In genomic region chr2:6828299-6828584, GRCh38 we compare ENCODE assay signal across 8 cellular contexts. TPM values are rescaled to one million over a fixed set of nuclear protein-coding genes. Genes with fewer than 3 reads are reported as not detected.
DNase-seq lines count a peak whose midpoint lies in the region; ATAC-seq and TF ChIP-seq lines count a peak whose summit lies in the region.

No MANE protein-coding gene starts in this region.

- no peaks in the 10 kb centered on the region for H3K27me3 Mint-ChIP-seq in activated CD8-positive, alpha-beta T cell treated with anti-CD3 and anti-CD28 coated beads for 36 hours
- H3K27me3 Mint-ChIP-seq in activated CD8-positive, alpha-beta T cell treated with anti-CD3 and anti-CD28 coated beads, Interleukin-2, amount 10 ng/mL, durations not matched to agents 7 days and 5 days (ENCODE audit: low read depth), result peaks cover under 1% of the 10 kb centered on the region
- H3K27me3 Mint-ChIP-seq in progenitor cell of endocrine pancreas, result no peaks in the 10 kb centered on the region

- TF ChIP-seq POLR2A in erythroblast (IDR thresholded peaks at IDR 0.05; ENCODE audit: low read length), result no peak

- H3K36me3 Mint-ChIP-seq in activated CD8-positive, alpha-beta T cell treated with anti-CD3 and anti-CD28 coated beads for 36 hours (ENCODE audit: low read depth), result peaks cover 5% of the 10 kb centered on the region
- H3K36me3 Mint-ChIP-seq in activated CD8-positive, alpha-beta T cell treated with anti-CD3 and anti-CD28 coated beads, Interleukin-2, amount 10 ng/mL, durations not matched to agents 7 days and 5 days (ENCODE audit: low read depth), result peaks cover 35% of the 10 kb centered on the region
- H3K36me3 Mint-ChIP-seq in progenitor cell of endocrine pancreas (ENCODE audit: insufficient read depth), result peaks cover 3% of the 10 kb centered on the region

- H3K4me1 Mint-ChIP-seq in activated CD8-positive, alpha-beta T cell treated with anti-CD3 and anti-CD28 coated beads for 36 hours (ENCODE audit: low read depth), result peaks cover 12% of the 10 kb centered on the region
- H3K4me1 Mint-ChIP-seq in activated CD8-positive, alpha-beta T cell treated with anti-CD3 and anti-CD28 coated beads, Interleukin-2, amount 10 ng/mL, durations not matched to agents 7 days and 5 days (ENCODE audit: low read depth), result peaks cover 28% of the 10 kb centered on the region
- peaks cover 6% of the 10 kb centered on the region for H3K4me1 Mint-ChIP-seq in progenitor cell of endocrine pancreas (ENCODE audit: low read depth)

- peaks cover 14% of the 10 kb centered on the region for H3K9me3 Mint-ChIP-seq in activated CD8-positive, alpha-beta T cell treated with anti-CD3 and anti-CD28 coated beads for 36 hours
- H3K9me3 Mint-ChIP-seq in activated CD8-positive, alpha-beta T cell treated with anti-CD3 and anti-CD28 coated beads, Interleukin-2, amount 10 ng/mL, durations not matched to agents 7 days and 5 days (ENCODE audit: insufficient read depth), result peaks cover 19% of the 10 kb centered on the region
- H3K9me3 Mint-ChIP-seq in progenitor cell of endocrine pancreas (ENCODE audit: low read depth), result peaks cover 21% of the 10 kb centered on the region

- TF ChIP-seq CTCF in activated CD8-positive, alpha-beta T cell treated with anti-CD3 and anti-CD28 coated beads for 36 hours (IDR thresholded peaks at IDR 0.05), result peak; percentile 50
- peak; percentile 64 for TF ChIP-seq CTCF in progenitor cell of endocrine pancreas (IDR thresholded peaks at IDR 0.05; ENCODE audit: unreplicated experiment)

- DNase-seq in activated CD8-positive, alpha-beta T cell treated with anti-CD3 and anti-CD28 coated beads for 36 hours, result no peak
- DNase-seq in activated CD8-positive, alpha-beta T cell treated with anti-CD3 and anti-CD28 coated beads, Interleukin-2, amount 10 ng/mL, durations not matched to agents 7 days and 5 days, result no peak
- peak; percentile 8 for DNase-seq in NOMO-1 treated with dmso at 0.1 percent for 144 hours (lab: John Stamatoyannopoulos, UW; ENCODE audit: unreplicated experiment)
- DNase-seq in erythroblast (lab: John Stamatoyannopoulos, UW), result peak; percentile 54 to 68
- no peak for DNase-seq in progenitor cell of endocrine pancreas (ENCODE audit: low spot score, unreplicated experiment)
- no peak for DNase-seq in KG1 (lab: John Stamatoyannopoulos, UW)
- no peak for DNase-seq in stimulated activated CD4-positive, alpha-beta T cell treated with anti-CD3 and anti-CD28 coated beads, Interleukin-4, amount 100 ng/mL, for 1 hour
- DNase-seq in activated CD4-positive, alpha-beta T cell treated with anti-CD3 and anti-CD28 coated beads, Interleukin-2, amount 50 U/mL, for 48 hours, result no peak

- no peak for ATAC-seq in activated CD8-positive, alpha-beta T cell treated with anti-CD3 and anti-CD28 coated beads for 36 hours
- no peak for ATAC-seq in activated CD8-positive, alpha-beta T cell treated with anti-CD3 and anti-CD28 coated beads, Interleukin-2, amount 10 ng/mL, durations not matched to agents 7 days and 5 days

- CTCF ChIA-PET in activated CD8-positive, alpha-beta T cell treated with anti-CD3 and anti-CD28 coated beads for 36 hours (lab: Charles Lee), result no interaction called here
- CTCF ChIA-PET in activated CD8-positive, alpha-beta T cell treated with anti-CD3 and anti-CD28 coated beads, Interleukin-2, amount 10 ng/mL, durations not matched to agents 7 days and 5 days (lab: Charles Lee), result no interaction called here

- no peak overlapping the region for H3K4me3 Mint-ChIP-seq in activated CD8-positive, alpha-beta T cell treated with anti-CD3 and anti-CD28 coated beads for 36 hours
- H3K4me3 Mint-ChIP-seq in activated CD8-positive, alpha-beta T cell treated with anti-CD3 and anti-CD28 coated beads, Interleukin-2, amount 10 ng/mL, durations not matched to agents 7 days and 5 days, result no peak overlapping the region
- no peak overlapping the region for H3K4me3 Mint-ChIP-seq in progenitor cell of endocrine pancreas (ENCODE audit: low read depth)

- intact Hi-C loops in activated CD8-positive, alpha-beta T cell treated with anti-CD3 and anti-CD28 coated beads for 36 hours (cut with micrococcal nuclease), result loop anchor here (5.0 kb wide), 1 partner anchor 214 kb away; no protein-coding TSS in a partner anchor

- POLR2A ChIA-PET in activated CD8-positive, alpha-beta T cell treated with anti-CD3 and anti-CD28 coated beads for 36 hours (lab: Charles Lee), result no interaction called here
- POLR2A ChIA-PET in activated CD8-positive, alpha-beta T cell treated with anti-CD3 and anti-CD28 coated beads, Interleukin-2, amount 10 ng/mL, durations not matched to agents 7 days and 5 days (lab: Charles Lee), result no interaction called here

- no peak overlapping the region for H3K27ac Mint-ChIP-seq in activated CD8-positive, alpha-beta T cell treated with anti-CD3 and anti-CD28 coated beads for 36 hours
- H3K27ac Mint-ChIP-seq in activated CD8-positive, alpha-beta T cell treated with anti-CD3 and anti-CD28 coated beads, Interleukin-2, amount 10 ng/mL, durations not matched to agents 7 days and 5 days, result no peak overlapping the region
- no peak overlapping the region for H3K27ac Mint-ChIP-seq in progenitor cell of endocrine pancreas

RNA-seq across cellular contexts. Expression of gene CMPK2, which starts 37.5 kb away (rescaled TPM):
- 1 to 10 TPM; 3.2 to 4.5 TPM for total RNA-seq in activated CD8-positive, alpha-beta T cell treated with anti-CD3 and anti-CD28 coated beads for 36 hours
- total RNA-seq in activated CD8-positive, alpha-beta T cell treated with anti-CD3 and anti-CD28 coated beads, Interleukin-2, amount 10 ng/mL, durations not matched to agents 7 days and 5 days, result 10 to 100 TPM; 84.0 to 90.8 TPM
- 3.4 and 3.6 TPM in 2 replicates for total RNA-seq in progenitor cell of endocrine pancreas

RNA-seq across cellular contexts. Expression of gene RSAD2, which starts 49.3 kb away (rescaled TPM):
- 1 to 10 TPM; 2.8 to 3.7 TPM for total RNA-seq in activated CD8-positive, alpha-beta T cell treated with anti-CD3 and anti-CD28 coated beads for 36 hours
- total RNA-seq in activated CD8-positive, alpha-beta T cell treated with anti-CD3 and anti-CD28 coated beads, Interleukin-2, amount 10 ng/mL, durations not matched to agents 7 days and 5 days, result 10 to 100 TPM; 72.4 to 74.5 TPM
- 4.4 and 5.3 TPM in 2 replicates for total RNA-seq in progenitor cell of endocrine pancreas

Comparison
In these comparisons a context has a peak if more than half of its experiments do, and no peak if none do; other contexts are left out.
1. RNA of gene CMPK2, which starts 37.5 kb away (total RNA-seq): 84.0 to 90.8 TPM in activated CD8-positive, alpha-beta T cell treated with anti-CD3 and anti-CD28 coated beads, Interleukin-2, amount 10 ng/mL, durations not matched to agents 7 days and 5 days; 3.2 to 4.5 TPM in activated CD8-positive, alpha-beta T cell treated with anti-CD3 and anti-CD28 coated beads for 36 hours and 3.4 to 3.6 TPM in progenitor cell of endocrine pancreas; every median in the first group is over 10 times any median in the second.
2. RNA of gene RSAD2, which starts 49.3 kb away (total RNA-seq): 72.4 to 74.5 TPM in activated CD8-positive, alpha-beta T cell treated with anti-CD3 and anti-CD28 coated beads, Interleukin-2, amount 10 ng/mL, durations not matched to agents 7 days and 5 days; 4.4 to 5.3 TPM in progenitor cell of endocrine pancreas and 2.8 to 3.7 TPM in activated CD8-positive, alpha-beta T cell treated with anti-CD3 and anti-CD28 coated beads for 36 hours; every median in the first group is over 10 times any median in the second.
3. DNase-seq: peak in NOMO-1 treated with dmso at 0.1 percent for 144 hours (single experiment) and erythroblast (2 of 2); none in activated CD8-positive, alpha-beta T cell treated with anti-CD3 and anti-CD28 coated beads for 36 hours (single experiment), activated CD8-positive, alpha-beta T cell treated with anti-CD3 and anti-CD28 coated beads, Interleukin-2, amount 10 ng/mL, durations not matched to agents 7 days and 5 days (single experiment), progenitor cell of endocrine pancreas (single experiment), KG1 (single experiment), stimulated activated CD4-positive, alpha-beta T cell treated with anti-CD3 and anti-CD28 coated beads, Interleukin-4, amount 100 ng/mL, for 1 hour (single experiment) and activated CD4-positive, alpha-beta T cell treated with anti-CD3 and anti-CD28 coated beads, Interleukin-2, amount 50 U/mL, for 48 hours (0 of 2).